Comparison of ENCODE assay signal across 8 cellular contexts in genomic region chr11:6389921-6390717, GRCh38. TPM values are rescaled to one million over a fixed set of nuclear protein-coding genes. Genes with fewer than 3 reads are reported as not detected.
DNase-seq lines count a peak whose midpoint lies in the region; ATAC-seq and FAIRE-seq lines count a peak whose summit lies in the region.

Gene SMPD1, plus strand, starts transcription at chr11:6390474. Its CDS starts 125 bp downstream, at chr11:6390599.

- H3K4me1 ChIP-seq in NT2/D1 (ENCODE audit: insufficient read depth, insufficient read length) (peaks cover 6% of the 10 kb centered on the region), mesodermal cell (ENCODE audit: control insufficient read depth, insufficient read depth, low read length, poor library complexity, severe bottlenecking) (peaks cover 5% of the 10 kb centered on the region)

- H3K9me3 ChIP-seq in NT2/D1 (ENCODE audit: insufficient read depth, low read length) (no peaks in the 10 kb centered on the region), mesodermal cell (ENCODE audit: control insufficient read depth, low read length) (no peaks in the 10 kb centered on the region)

- H3K4me3 ChIP-seq in NT2/D1 (ENCODE audit: insufficient read length, low read depth) (peak within 1 kb of the TSS; percentile 63), mesodermal cell (ENCODE audit: extremely low read depth, insufficient read depth, low read length, poor library complexity, severe bottlenecking) (peak within 1 kb of the TSS; percentile 63)

- peaks cover 9% of the 10 kb centered on the region for H3K27me3 ChIP-seq in NT2/D1 (ENCODE audit: insufficient read depth, insufficient read length)

- in situ Hi-C loops in Caki2 (cut with HindIII; ENCODE audit: low pct_unique_long_range_greater_than_20kb, low sequenced_read_pairs), result no loop called here
- in situ Hi-C loops in endometrial microvascular endothelial cells (cut with HindIII; ENCODE audit: inconsistent ontology term, low pct_unique_long_range_greater_than_20kb, low sequenced_read_pairs), result no loop called here

- DNase-seq in Caki2 (ENCODE audit: low read depth), result peak; percentile 97
- peak; percentile 90 for DNase-seq in HTR-8/SVneo (ENCODE audit: insufficient read length, low spot score)
- peak; percentile 87 for DNase-seq in NT2/D1 (ENCODE audit: low read depth, low spot score)
- DNase-seq in activated CD8-positive, alpha-beta memory T cell treated with anti-CD3 and anti-CD28 coated beads, Interleukin-2, amount 50 U/mL, for 4 hours, result peak; percentile 94
- DNase-seq in stimulated activated CD8-positive, alpha-beta memory T cell treated with anti-CD3 and anti-CD28 coated beads, Interleukin-15, amount 100 ng/mL, for 24 hours (ENCODE audit: low read depth), result peak; percentile 81

- H3K36me3 ChIP-seq in NT2/D1 (ENCODE audit: insufficient read depth, insufficient read length, low read length) (peaks cover 15% of the 10 kb centered on the region), mesodermal cell (ENCODE audit: control insufficient read depth, insufficient read depth, low read length) (peaks cover 3% of the 10 kb centered on the region)

- H3K9ac ChIP-seq in NT2/D1 (ENCODE audit: insufficient read length, low read depth), result peak within 1 kb of the TSS; percentile 84

- peak within 1 kb of the TSS; percentile 76 for H3K27ac ChIP-seq in mesodermal cell (ENCODE audit: low read depth, low read length, severe bottlenecking)

- 1 to 2% methylated on average over 49 to 51 of the region's 62 CpGs for WGBS in mesodermal cell (ENCODE audit: insufficient coverage in 2 of 2), 2 experiments

- ATAC-seq in GM21381 (IDR thresholded peaks at IDR 0.05; ENCODE audit: unreplicated experiment), result peak; percentile 98

- peak; percentile 96 for FAIRE-seq in HTR-8/SVneo (lab: Jason Lieb, UNC)

RNA-seq across cellular contexts. Expression of gene SMPD1, which starts in this region (rescaled TPM):
- 13.0 and 14.9 TPM in 2 replicates for total RNA-seq in Caki2 (2014; rRNA removed; shearing (Covaris generic); ENCODE audit: low replicate concordance)
- 83.9 TPM for total RNA-seq in endometrial microvascular endothelial cells (ENCODE audit: inconsistent ontology term)
- 22.1 TPM for polyA plus RNA-seq in mesodermal cell (2013, experiment 1 of 2)
- polyA plus RNA-seq in mesodermal cell (2013, experiment 2 of 2), result 20.2 TPM

Comparison
In these comparisons a context has a peak if more than half of its experiments do, and no peak if none do; other contexts are left out.
1. Peak in every context shown above with its lines: DNase-seq, ATAC-seq, H3K4me3 ChIP-seq and H3K27ac ChIP-seq.